ENCODE assay signal across 10 cellular contexts in the genomic region with DNA sequence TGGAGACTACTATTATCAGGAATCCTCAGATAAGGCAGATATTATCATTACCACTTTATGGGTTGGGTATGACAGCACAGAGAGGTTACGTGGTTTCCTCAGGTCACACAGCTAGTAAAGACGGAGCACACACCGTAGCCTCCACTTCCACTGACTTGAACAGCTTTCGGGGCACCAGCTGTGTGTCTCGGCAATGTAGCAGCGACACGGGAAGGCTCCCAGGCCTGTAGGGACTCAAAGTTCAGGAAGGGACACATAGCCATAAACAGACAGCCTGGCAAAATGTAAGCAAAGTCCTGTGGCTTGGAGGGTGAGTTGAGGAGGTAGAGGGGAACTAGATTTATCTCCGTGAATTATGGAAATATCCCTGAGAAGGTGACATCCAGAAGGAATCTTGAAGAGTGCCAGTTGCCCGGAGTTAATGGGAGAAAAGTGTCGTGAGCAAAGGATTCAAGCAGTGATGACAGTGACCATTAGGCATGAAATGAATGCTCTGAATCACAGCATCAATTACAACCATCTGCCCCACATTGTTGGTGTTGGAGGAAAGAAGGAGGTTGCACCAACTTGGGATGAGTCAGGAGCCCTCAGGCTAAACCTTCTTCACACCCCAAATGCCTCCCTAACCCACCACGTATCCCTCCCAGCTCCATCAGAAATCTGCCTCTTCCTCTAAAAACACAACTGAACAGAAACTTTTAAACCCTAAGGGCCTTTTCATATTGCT.
DNase-seq lines count a peak whose midpoint lies in the region; ATAC-seq lines count a peak whose summit lies in the region.
"Had no signal": no experiment of that assay in that cellular context is flagged by ENCODE, and none has a peak within 500 bp of the region (broad histone marks: within the 10 kb centered on the region; RNA-seq: fewer than 3 reads in every experiment).

No MANE protein-coding gene starts in this region.

- H3K9me3 ChIP-seq in adipocyte (ENCODE audit: control insufficient read depth, low read length) (peaks cover 6% of the 10 kb centered on the region), aorta (ENCODE audit: control insufficient read depth, low read length) (no peaks in the 10 kb centered on the region)

- H3K27ac ChIP-seq in aorta (ENCODE audit: low read depth in 1 of 2, low read length in 2 of 2) = no peak overlapping the region

- H3K36me3 ChIP-seq in adipocyte (ENCODE audit: control insufficient read depth, insufficient read depth, low read length, severe bottlenecking) (no peaks in the 10 kb centered on the region), aorta (ENCODE audit: control insufficient read depth in 1 of 2, insufficient read depth in 2 of 2, low read length in 1 of 2) (no peaks in the 10 kb centered on the region)

- WGBS in aorta, 2 donors = 74 to 81% methylated on average over 11 of the region's 11 CpGs

- DNase-seq in AG08395 (ENCODE audit: low spot score) (peak; percentile 92), HPDE6-E6E7 (ENCODE audit: extremely low spot score) (peak; percentile 44), adipocyte (ENCODE audit: low read depth) (peak; percentile 93), glomerular visceral epithelial cell (ENCODE audit: extremely low spot score) (peak; percentile 40), inferior parietal cortex (ENCODE audit: extremely low spot score) (no peak), Ammon's horn (ENCODE audit: low spot score) (no peak), D341Med (ENCODE audit: low spot score) (no peak), aorta (no peak)
- DNase-seq: activated CD4-positive, CD25-positive, alpha-beta regulatory T cell; NCI-H1436 had no signal

- H3K9ac ChIP-seq in adipocyte (ENCODE audit: low read length) = no peak overlapping the region

- H3K4me1 ChIP-seq in adipocyte (ENCODE audit: control insufficient read depth, insufficient read depth, low read length) = peaks cover 10% of the 10 kb centered on the region
- H3K4me1 ChIP-seq in aorta (ENCODE audit: control insufficient read depth in 1 of 2, insufficient read depth in 2 of 2, low read length in 2 of 2) = no peaks in the 10 kb centered on the region

- peaks cover 36% of the 10 kb centered on the region for H3K27me3 ChIP-seq in adipocyte (replicated peaks; ENCODE audit: control insufficient read depth, insufficient read depth, low read length)
- no peaks in the 10 kb centered on the region for H3K27me3 ChIP-seq in aorta (ENCODE audit: control insufficient read depth in 1 of 2, insufficient read depth in 2 of 2, low read length in 1 of 2)

- intact Hi-C loops in aorta (cut with DNase I) = no loop called here

- H3K4me3 ChIP-seq in adipocyte (ENCODE audit: low read length) (no peak overlapping the region), aorta (ENCODE audit: low read length in 2 of 2) (no peak overlapping the region)

- no peak for ATAC-seq in aorta (ENCODE audit: low FRiP score)

Comparison
In these comparisons a context has a peak if more than half of its experiments do, and no peak if none do; other contexts are left out.
1. DNase-seq: peak in AG08395 (single experiment), HPDE6-E6E7 (single experiment), adipocyte (single experiment) and glomerular visceral epithelial cell (single experiment); none in inferior parietal cortex (single experiment), Ammon's horn (single experiment), D341Med (single experiment) and aorta (0 of 2).